1 cellular context compared by ENCODE assay signal in the genomic region with DNA sequence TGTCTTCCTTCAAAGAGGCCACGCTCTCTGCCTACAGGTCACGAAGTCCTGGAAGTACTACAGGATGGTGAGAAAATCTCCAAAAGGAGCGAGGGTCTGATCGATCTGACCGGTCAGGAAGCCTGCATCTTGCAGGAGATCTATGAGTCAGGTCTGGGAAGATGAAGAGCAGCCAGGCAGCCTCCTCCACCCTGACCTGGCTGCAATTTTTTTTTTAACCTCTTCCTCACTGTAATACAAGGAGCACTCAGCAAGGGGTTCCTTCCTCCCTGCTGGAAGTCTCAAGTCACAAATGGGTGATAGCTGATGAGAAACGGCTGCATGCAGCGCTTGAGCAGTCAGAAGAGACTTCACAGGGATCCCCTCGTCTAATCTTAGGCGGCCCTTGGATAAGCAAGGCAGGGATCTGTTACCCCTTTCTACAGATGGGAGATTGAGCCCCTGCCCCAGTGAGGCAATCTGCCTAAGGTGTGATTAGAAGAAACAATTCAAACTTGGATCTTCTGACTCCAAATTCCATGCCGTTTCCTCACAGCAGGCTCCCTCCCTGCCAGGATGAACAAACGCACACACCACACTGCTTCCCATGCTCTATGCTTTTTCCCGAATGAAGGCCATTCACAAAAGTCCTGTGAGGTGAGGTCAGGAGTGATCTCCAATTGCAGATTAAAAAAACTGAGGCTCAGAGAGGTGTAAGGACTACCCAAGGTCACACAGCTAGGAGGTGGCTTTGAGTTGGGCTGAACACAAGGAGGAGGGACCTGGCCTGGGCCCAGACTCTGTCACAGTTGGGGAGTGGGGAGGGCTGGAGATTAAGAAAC.
TF ChIP-seq lines count a peak whose summit lies in the region.

No MANE protein-coding gene starts in this region.

TF ChIP-seq in SK-N-SH treated with all-trans-retinoic acid at 6 μM for 48 hours, 23 proteins besides CTCF, POLR2A, EP300 and RAD21:
- no peak for TF ChIP-seq OSR1 (CRISPR knock-in tag; IDR thresholded peaks at IDR 0.05)
- TF ChIP-seq GLIS3 (CRISPR knock-in tag; IDR thresholded peaks at IDR 0.05) = no peak
- TF ChIP-seq RARB (CRISPR knock-in tag; IDR thresholded peaks at IDR 0.05) = no peak
- no peak for TF ChIP-seq PPARA (CRISPR knock-in tag; IDR thresholded peaks at IDR 0.05; ENCODE audit: borderline replicate concordance)
- TF ChIP-seq ISL1 (CRISPR knock-in tag; IDR thresholded peaks at IDR 0.05) = no peak
- no peak for TF ChIP-seq SNAI2 (CRISPR knock-in tag; IDR thresholded peaks at IDR 0.05)
- no peak for TF ChIP-seq TCF4 (CRISPR knock-in tag; IDR thresholded peaks at IDR 0.05; ENCODE audit: borderline replicate concordance)
- TF ChIP-seq CSDC2 (CRISPR knock-in tag; IDR thresholded peaks at IDR 0.05) = no peak
- TF ChIP-seq ZC3H10 (CRISPR knock-in tag; IDR thresholded peaks at IDR 0.05) = no peak
